8 cellular contexts compared by ENCODE assay signal in the genomic region with DNA sequence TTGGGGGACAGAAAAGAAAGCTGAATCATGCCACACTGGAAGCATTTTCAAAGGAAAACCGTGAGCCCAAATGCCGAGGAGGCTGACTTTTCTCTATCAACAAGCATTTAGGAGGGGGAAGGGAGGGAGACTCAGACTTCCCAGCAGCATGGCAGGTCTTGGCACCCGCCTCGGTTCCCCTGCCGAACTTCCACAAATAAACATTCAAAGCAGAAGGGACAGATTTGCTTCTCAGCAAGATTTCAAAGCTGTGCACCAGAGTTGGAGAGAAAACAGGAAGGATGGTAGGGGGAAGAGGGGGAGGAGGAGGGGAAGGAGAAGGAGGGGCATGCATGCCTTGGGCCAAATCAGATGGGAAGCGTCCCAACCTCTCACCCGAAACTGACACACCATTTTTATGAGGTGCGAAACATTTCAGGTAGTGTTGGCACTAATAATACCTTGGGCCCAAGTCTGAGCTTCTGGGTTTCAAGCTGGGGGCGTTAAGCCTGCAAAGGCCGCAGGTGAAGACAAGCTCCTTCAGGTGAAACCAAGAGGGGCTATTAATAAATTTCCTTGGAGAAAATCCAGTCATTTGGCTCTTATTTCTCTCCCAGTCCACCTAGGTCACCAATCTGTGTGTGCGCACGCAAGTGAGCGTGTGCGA. TPM values are rescaled to one million over a fixed set of nuclear protein-coding genes. Genes with fewer than 3 reads are reported as not detected.
DNase-seq lines count a peak whose midpoint lies in the region; ATAC-seq and TF ChIP-seq lines count a peak whose summit lies in the region.

No MANE protein-coding gene starts in this region.

- TF ChIP-seq CTCF in GM20000 (IDR thresholded peaks at IDR 0.05; ENCODE audit: extremely low read depth, missing control alignments) = no peak

- H3K9me3 ChIP-seq in right cardiac atrium (ENCODE audit: control insufficient read depth, low read length) = no peaks in the 10 kb centered on the region

- intact Hi-C loops in right cardiac atrium (cut with DNase I) = no loop called here

- H3K27me3 ChIP-seq in right cardiac atrium (ENCODE audit: control insufficient read depth, insufficient read depth) = no peaks in the 10 kb centered on the region

- H3K4me3 ChIP-seq in right cardiac atrium (ENCODE audit: low read length) = no peak overlapping the region

- 29% methylated on average over 14 of the region's 14 CpGs for whole genome bisulfite sequencing in right cardiac atrium

- H3K27ac ChIP-seq in angular gyrus (ENCODE audit: low read depth, low read length) (peak overlapping the region; percentile 68), right cardiac atrium (ENCODE audit: low read length) (peak overlapping the region; percentile 74)

- peak; percentile 61 to 67 for ATAC-seq in right cardiac atrium
- no peak for ATAC-seq in HG03196 (IDR thresholded peaks at IDR 0.05; ENCODE audit: unreplicated experiment)

- H3K4me1 ChIP-seq in right cardiac atrium (ENCODE audit: control insufficient read depth, insufficient read depth, low read length) = peaks cover 20% of the 10 kb centered on the region

- DNase-seq in DMS 273 (lab: John Stamatoyannopoulos, UW; ENCODE audit: unreplicated experiment) (peak; percentile 81), right cardiac atrium (peak; percentile 79 to 94 (median 92)), putamen (ENCODE audit: low spot score) (peak; percentile 60), GM20000 (ENCODE audit: low spot score) (no peak), NCI-H146 treated with DMSO at 0.1 percent for 48 hours (lab: John Stamatoyannopoulos, UW; ENCODE audit: unreplicated experiment) (no peak), DMS53 (lab: John Stamatoyannopoulos, UW) (no peak)

RNA-seq across cellular contexts. Expression of a gene that starts 26.4 kb away (rescaled TPM):
- under 1 TPM in 2 of 4 donors, not detected in 2; 0.06 to 0.19 TPM for total RNA-seq in right cardiac atrium
- 0.09 TPM for polyA plus RNA-seq in right cardiac atrium

Comparison
In these comparisons a context has a peak if more than half of its experiments do, and no peak if none do; other contexts are left out.
1. DNase-seq: peak in DMS 273 (single experiment), right cardiac atrium (3 of 3) and putamen (single experiment); none in GM20000 (single experiment), NCI-H146 treated with DMSO at 0.1 percent for 48 hours (single experiment) and DMS53 (single experiment).